ENCODE assay signal across 1 cellular context in the genomic region with DNA sequence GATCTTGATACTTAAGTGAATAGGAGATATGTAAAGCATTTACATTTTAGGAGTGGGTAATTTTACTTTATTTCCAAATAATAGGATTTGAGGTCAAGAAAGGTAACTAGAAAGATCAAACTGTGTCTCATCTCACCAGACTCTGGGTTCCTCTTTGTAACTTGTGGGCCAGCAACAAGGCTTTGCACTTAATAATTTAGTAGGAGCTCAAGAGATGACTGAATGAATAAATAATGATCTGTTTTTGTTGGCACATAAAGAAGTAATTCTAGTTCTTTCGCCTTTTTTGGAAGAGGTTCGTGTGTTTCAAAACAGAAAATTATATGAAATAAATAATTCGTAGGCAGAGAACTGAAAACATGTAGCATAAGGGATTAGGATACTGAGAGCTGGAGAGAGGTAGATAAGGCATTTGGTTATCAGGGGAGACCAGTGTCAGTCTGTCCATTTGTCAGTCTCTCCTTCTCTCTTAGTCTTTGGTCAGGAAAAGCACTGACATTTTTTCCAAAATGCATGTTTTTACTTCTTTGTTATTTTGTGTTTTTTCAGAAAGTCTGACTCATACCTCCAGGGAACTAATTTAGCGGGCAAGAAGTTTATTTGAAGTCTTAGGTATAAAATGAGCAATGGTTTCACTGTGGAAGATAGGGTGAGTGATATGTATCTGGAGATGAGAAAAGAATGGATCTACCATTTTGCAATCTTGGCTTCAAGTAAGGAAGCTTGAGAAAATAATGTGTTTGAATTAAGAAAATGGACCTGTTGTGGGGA.
TF ChIP-seq lines count a peak whose summit lies in the region.

No MANE protein-coding gene starts in this region.

TF ChIP-seq in K562, 482 proteins besides CTCF, POLR2A, EP300 and RAD21 (continued from another document and continues in another):
- TF ChIP-seq, protein P1, sequence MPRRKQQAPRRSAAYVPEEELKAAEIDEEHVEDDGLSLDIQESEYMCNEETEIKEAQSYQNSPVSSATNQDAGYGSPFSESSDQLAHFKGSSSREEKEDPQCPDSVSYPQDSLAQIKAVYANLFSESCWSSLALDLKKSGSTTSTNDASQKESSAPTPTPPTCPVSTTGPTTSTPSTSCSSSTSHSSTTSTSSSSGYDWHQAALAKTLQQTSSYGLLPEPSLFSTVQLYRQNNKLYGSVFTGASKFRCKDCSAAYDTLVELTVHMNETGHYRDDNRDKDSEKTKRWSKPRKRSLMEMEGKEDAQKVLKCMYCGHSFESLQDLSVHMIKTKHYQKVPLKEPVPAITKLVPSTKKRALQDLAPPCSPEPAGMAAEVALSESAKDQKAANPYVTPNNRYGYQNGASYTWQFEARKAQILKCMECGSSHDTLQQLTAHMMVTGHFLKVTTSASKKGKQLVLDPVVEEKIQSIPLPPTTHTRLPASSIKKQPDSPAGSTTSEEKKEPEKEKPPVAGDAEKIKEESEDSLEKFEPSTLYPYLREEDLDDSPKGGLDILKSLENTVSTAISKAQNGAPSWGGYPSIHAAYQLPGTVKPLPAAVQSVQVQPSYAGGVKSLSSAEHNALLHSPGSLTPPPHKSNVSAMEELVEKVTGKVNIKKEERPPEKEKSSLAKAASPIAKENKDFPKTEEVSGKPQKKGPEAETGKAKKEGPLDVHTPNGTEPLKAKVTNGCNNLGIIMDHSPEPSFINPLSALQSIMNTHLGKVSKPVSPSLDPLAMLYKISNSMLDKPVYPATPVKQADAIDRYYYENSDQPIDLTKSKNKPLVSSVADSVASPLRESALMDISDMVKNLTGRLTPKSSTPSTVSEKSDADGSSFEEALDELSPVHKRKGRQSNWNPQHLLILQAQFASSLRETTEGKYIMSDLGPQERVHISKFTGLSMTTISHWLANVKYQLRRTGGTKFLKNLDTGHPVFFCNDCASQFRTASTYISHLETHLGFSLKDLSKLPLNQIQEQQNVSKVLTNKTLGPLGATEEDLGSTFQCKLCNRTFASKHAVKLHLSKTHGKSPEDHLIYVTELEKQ (CRISPR knock-in tag; IDR thresholded peaks at IDR 0.05), result no peak
- TF ChIP-seq, protein P2, sequence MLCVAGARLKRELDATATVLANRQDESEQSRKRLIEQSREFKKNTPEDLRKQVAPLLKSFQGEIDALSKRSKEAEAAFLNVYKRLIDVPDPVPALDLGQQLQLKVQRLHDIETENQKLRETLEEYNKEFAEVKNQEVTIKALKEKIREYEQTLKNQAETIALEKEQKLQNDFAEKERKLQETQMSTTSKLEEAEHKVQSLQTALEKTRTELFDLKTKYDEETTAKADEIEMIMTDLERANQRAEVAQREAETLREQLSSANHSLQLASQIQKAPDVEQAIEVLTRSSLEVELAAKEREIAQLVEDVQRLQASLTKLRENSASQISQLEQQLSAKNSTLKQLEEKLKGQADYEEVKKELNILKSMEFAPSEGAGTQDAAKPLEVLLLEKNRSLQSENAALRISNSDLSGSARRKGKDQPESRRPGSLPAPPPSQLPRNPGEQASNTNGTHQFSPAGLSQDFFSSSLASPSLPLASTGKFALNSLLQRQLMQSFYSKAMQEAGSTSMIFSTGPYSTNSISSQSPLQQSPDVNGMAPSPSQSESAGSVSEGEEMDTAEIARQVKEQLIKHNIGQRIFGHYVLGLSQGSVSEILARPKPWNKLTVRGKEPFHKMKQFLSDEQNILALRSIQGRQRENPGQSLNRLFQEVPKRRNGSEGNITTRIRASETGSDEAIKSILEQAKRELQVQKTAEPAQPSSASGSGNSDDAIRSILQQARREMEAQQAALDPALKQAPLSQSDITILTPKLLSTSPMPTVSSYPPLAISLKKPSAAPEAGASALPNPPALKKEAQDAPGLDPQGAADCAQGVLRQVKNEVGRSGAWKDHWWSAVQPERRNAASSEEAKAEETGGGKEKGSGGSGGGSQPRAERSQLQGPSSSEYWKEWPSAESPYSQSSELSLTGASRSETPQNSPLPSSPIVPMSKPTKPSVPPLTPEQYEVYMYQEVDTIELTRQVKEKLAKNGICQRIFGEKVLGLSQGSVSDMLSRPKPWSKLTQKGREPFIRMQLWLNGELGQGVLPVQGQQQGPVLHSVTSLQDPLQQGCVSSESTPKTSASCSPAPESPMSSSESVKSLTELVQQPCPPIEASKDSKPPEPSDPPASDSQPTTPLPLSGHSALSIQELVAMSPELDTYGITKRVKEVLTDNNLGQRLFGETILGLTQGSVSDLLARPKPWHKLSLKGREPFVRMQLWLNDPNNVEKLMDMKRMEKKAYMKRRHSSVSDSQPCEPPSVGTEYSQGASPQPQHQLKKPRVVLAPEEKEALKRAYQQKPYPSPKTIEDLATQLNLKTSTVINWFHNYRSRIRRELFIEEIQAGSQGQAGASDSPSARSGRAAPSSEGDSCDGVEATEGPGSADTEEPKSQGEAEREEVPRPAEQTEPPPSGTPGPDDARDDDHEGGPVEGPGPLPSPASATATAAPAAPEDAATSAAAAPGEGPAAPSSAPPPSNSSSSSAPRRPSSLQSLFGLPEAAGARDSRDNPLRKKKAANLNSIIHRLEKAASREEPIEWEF (CRISPR knock-in tag; IDR thresholded peaks at IDR 0.05), result no peak
- TF ChIP-seq, protein P3, sequence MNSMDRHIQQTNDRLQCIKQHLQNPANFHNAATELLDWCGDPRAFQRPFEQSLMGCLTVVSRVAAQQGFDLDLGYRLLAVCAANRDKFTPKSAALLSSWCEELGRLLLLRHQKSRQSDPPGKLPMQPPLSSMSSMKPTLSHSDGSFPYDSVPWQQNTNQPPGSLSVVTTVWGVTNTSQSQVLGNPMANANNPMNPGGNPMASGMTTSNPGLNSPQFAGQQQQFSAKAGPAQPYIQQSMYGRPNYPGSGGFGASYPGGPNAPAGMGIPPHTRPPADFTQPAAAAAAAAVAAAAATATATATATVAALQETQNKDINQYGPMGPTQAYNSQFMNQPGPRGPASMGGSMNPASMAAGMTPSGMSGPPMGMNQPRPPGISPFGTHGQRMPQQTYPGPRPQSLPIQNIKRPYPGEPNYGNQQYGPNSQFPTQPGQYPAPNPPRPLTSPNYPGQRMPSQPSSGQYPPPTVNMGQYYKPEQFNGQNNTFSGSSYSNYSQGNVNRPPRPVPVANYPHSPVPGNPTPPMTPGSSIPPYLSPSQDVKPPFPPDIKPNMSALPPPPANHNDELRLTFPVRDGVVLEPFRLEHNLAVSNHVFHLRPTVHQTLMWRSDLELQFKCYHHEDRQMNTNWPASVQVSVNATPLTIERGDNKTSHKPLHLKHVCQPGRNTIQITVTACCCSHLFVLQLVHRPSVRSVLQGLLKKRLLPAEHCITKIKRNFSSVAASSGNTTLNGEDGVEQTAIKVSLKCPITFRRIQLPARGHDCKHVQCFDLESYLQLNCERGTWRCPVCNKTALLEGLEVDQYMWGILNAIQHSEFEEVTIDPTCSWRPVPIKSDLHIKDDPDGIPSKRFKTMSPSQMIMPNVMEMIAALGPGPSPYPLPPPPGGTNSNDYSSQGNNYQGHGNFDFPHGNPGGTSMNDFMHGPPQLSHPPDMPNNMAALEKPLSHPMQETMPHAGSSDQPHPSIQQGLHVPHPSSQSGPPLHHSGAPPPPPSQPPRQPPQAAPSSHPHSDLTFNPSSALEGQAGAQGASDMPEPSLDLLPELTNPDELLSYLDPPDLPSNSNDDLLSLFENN (IDR thresholded peaks at IDR 0.05; ENCODE audit: low read depth in 2 of 2, low read length in 2 of 2), result peak in 1 of 2 experiments; percentile 72; a peak in 1 of 4 replicates
- TF ChIP-seq POLR2AphosphoS5 (IDR thresholded peaks at IDR 0.05; ENCODE audit: control insufficient read depth, insufficient read depth, low read depth, low read length) (peak; percentile 89), ZFP36 (IDR thresholded peaks at IDR 0.05; ENCODE audit: low read depth, low read length, partially characterized antibody) (no peak), ZNF551 (CRISPR knock-in tag; IDR thresholded peaks at IDR 0.05) (no peak), TBL1XR1 (IDR thresholded peaks at IDR 0.05; ENCODE audit: low read length in 2 of 2) (peak in 1 of 2 experiments; percentile 42; a peak in 1 of 4 replicates), HNRNPUL1 (IDR thresholded peaks at IDR 0.05; ENCODE audit: low read length) (no peak), MAFG (tag; conservative IDR thresholded peaks at IDR 0.05) (no peak), PHF20 (IDR thresholded peaks at IDR 0.05; ENCODE audit: partially characterized antibody) (no peak), PHTF2 (CRISPR knock-in tag; IDR thresholded peaks at IDR 0.05) (no peak), RHOXF2B (CRISPR knock-in tag; conservative IDR thresholded peaks at IDR 0.05) (no peak), U2AF2 (optimal IDR thresholded peaks at IDR 0.05; ENCODE audit: low read depth, low read length) (no peak), ETV1 (tag; conservative IDR thresholded peaks at IDR 0.05; ENCODE audit: low read depth) (no peak), SREBF2 (CRISPR knock-in tag; IDR thresholded peaks at IDR 0.05) (no peak)
- TF ChIP-seq, protein P4, sequence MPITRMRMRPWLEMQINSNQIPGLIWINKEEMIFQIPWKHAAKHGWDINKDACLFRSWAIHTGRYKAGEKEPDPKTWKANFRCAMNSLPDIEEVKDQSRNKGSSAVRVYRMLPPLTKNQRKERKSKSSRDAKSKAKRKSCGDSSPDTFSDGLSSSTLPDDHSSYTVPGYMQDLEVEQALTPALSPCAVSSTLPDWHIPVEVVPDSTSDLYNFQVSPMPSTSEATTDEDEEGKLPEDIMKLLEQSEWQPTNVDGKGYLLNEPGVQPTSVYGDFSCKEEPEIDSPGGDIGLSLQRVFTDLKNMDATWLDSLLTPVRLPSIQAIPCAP (CRISPR knock-in tag; IDR thresholded peaks at IDR 0.05; ENCODE audit: borderline replicate concordance), result no peak
- TF ChIP-seq, protein P5, sequence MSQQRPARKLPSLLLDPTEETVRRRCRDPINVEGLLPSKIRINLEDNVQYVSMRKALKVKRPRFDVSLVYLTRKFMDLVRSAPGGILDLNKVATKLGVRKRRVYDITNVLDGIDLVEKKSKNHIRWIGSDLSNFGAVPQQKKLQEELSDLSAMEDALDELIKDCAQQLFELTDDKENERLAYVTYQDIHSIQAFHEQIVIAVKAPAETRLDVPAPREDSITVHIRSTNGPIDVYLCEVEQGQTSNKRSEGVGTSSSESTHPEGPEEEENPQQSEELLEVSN (IDR thresholded peaks at IDR 0.05; ENCODE audit: borderline replicate concordance in 1 of 2, extremely low read depth in 1 of 2, insufficient read depth in 1 of 2, insufficient read length in 1 of 2, low read depth in 1 of 2, low read length in 1 of 2, poor library complexity in 1 of 2, severe bottlenecking in 1 of 2), result no peak
- TF ChIP-seq, protein P6, sequence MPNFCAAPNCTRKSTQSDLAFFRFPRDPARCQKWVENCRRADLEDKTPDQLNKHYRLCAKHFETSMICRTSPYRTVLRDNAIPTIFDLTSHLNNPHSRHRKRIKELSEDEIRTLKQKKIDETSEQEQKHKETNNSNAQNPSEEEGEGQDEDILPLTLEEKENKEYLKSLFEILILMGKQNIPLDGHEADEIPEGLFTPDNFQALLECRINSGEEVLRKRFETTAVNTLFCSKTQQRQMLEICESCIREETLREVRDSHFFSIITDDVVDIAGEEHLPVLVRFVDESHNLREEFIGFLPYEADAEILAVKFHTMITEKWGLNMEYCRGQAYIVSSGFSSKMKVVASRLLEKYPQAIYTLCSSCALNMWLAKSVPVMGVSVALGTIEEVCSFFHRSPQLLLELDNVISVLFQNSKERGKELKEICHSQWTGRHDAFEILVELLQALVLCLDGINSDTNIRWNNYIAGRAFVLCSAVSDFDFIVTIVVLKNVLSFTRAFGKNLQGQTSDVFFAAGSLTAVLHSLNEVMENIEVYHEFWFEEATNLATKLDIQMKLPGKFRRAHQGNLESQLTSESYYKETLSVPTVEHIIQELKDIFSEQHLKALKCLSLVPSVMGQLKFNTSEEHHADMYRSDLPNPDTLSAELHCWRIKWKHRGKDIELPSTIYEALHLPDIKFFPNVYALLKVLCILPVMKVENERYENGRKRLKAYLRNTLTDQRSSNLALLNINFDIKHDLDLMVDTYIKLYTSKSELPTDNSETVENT (CRISPR knock-in tag; IDR thresholded peaks at IDR 0.05), result no peak
- TF ChIP-seq, protein P7, sequence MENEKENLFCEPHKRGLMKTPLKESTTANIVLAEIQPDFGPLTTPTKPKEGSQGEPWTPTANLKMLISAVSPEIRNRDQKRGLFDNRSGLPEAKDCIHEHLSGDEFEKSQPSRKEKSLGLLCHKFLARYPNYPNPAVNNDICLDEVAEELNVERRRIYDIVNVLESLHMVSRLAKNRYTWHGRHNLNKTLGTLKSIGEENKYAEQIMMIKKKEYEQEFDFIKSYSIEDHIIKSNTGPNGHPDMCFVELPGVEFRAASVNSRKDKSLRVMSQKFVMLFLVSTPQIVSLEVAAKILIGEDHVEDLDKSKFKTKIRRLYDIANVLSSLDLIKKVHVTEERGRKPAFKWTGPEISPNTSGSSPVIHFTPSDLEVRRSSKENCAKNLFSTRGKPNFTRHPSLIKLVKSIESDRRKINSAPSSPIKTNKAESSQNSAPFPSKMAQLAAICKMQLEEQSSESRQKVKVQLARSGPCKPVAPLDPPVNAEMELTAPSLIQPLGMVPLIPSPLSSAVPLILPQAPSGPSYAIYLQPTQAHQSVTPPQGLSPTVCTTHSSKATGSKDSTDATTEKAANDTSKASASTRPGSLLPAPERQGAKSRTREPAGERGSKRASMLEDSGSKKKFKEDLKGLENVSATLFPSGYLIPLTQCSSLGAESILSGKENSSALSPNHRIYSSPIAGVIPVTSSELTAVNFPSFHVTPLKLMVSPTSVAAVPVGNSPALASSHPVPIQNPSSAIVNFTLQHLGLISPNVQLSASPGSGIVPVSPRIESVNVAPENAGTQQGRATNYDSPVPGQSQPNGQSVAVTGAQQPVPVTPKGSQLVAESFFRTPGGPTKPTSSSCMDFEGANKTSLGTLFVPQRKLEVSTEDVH (IDR thresholded peaks at IDR 0.05; ENCODE audit: low read depth, partially characterized antibody), result no peak
